In genomic region chr15:73923156-73923487, GRCh38 we compare ENCODE assay signal across 9 cellular contexts. TPM values are rescaled to one million over a fixed set of nuclear protein-coding genes. Genes with fewer than 3 reads are reported as not detected.
A peak's percentile ranks its signal among the peaks of the same experiment; 100 is the strongest.
DNase-seq lines count a peak whose midpoint lies in the region; ATAC-seq and TF ChIP-seq lines count a peak whose summit lies in the region.
"Had no signal": no experiment of that assay in that cellular context is flagged by ENCODE, and none has a peak within 500 bp of the region (broad histone marks: within the 10 kb centered on the region; RNA-seq: fewer than 3 reads in every experiment).

No MANE protein-coding gene starts in this region.

- H2AK5ac ChIP-seq in trophoblast cell (ENCODE audit: low read length): no peak overlapping the region

- H3K9ac ChIP-seq in trophoblast cell (ENCODE audit: low read length): no peak overlapping the region

- peaks cover 20 to 41% of the 10 kb centered on the region in 2 experiments for H3K4me1 ChIP-seq in trophoblast cell (ENCODE audit: control insufficient read depth in 1 of 2, insufficient read depth in 2 of 2, low read length in 2 of 2)

- H2BK5ac ChIP-seq in trophoblast cell (ENCODE audit: low read depth, low read length, poor library complexity): no peak overlapping the region

- POLR2A ChIA-PET in CD4-positive, alpha-beta T cell (lab: Charles Lee): no interaction called here
- POLR2A ChIA-PET in T-cell (lab: Charles Lee): no interaction called here

- no peak overlapping the region for H4K12ac ChIP-seq in trophoblast cell (ENCODE audit: low read depth, low read length)

- ATAC-seq in CD4-positive, alpha-beta T cell (ENCODE audit: poor library complexity): no peak
- ATAC-seq in T-cell (replicated peaks in 1 of 4): no peak
- ATAC-seq in HG02763 (IDR thresholded peaks at IDR 0.05; ENCODE audit: unreplicated experiment): no peak
- ATAC-seq: GM12878 had no signal

- intact Hi-C loops in CD4-positive, alpha-beta T cell (cut with DNase I, micrococcal nuclease): no loop called here

- no peak overlapping the region for H3K4me3 Mint-ChIP-seq in CD4-positive, alpha-beta T cell
- H3K4me3 Mint-ChIP-seq in T-cell: no peak overlapping the region

- no peak overlapping the region for H4K91ac ChIP-seq in trophoblast cell (ENCODE audit: low read depth, low read length)

- no peaks in the 10 kb centered on the region for H3K27me3 ChIP-seq in CD4-positive, alpha-beta T cell (ENCODE audit: control insufficient read depth, insufficient read depth, low read length)
- H3K27me3 ChIP-seq in trophoblast cell (ENCODE audit: insufficient read depth, low read length): peaks cover 6% of the 10 kb centered on the region

- H3K14ac ChIP-seq in trophoblast cell (ENCODE audit: low read length): no peak overlapping the region

- no peak overlapping the region for H3K23ac ChIP-seq in trophoblast cell (ENCODE audit: low read length)

- no peaks in the 10 kb centered on the region for H3K9me3 Mint-ChIP-seq in CD4-positive, alpha-beta T cell
- peaks cover 0 to 7% (median 2%) of the 10 kb centered on the region in 3 donors for H3K9me3 Mint-ChIP-seq in T-cell

- H3K27ac Mint-ChIP-seq in CD4-positive, alpha-beta T cell: peak overlapping the region; percentile 85
- peak overlapping the region; percentile 85 for H3K27ac Mint-ChIP-seq in T-cell

- H3K18ac ChIP-seq in trophoblast cell (ENCODE audit: low read length): no peak overlapping the region

- no peak for TF ChIP-seq CTCF in CD4-positive, alpha-beta T cell (IDR thresholded peaks at IDR 0.05)
- TF ChIP-seq CTCF in fibroblast of pulmonary artery (IDR thresholded peaks at IDR 0.05; ENCODE audit: low read length, missing control alignments): no peak

- no peak overlapping the region for H3K27ac ChIP-seq in CD4-positive, alpha-beta T cell (ENCODE audit: low read depth, low read length)
- no peak overlapping the region for H3K27ac ChIP-seq in trophoblast cell (ENCODE audit: low read depth, low read length)

- no peak overlapping the region for H3K4ac ChIP-seq in trophoblast cell (ENCODE audit: low read depth, low read length)

- H3K36me3 Mint-ChIP-seq in CD4-positive, alpha-beta T cell (ENCODE audit: low read depth): peaks cover 22% of the 10 kb centered on the region
- H3K36me3 Mint-ChIP-seq in T-cell: peaks cover 19% of the 10 kb centered on the region

- no peaks in the 10 kb centered on the region for H3K9me3 ChIP-seq in CD4-positive, alpha-beta T cell (ENCODE audit: control insufficient read depth, low read length)
- no peaks in the 10 kb centered on the region for H3K9me3 ChIP-seq in trophoblast cell (ENCODE audit: insufficient read depth, low read depth, low read length)

- H3K36me3 ChIP-seq in trophoblast cell (ENCODE audit: control insufficient read depth in 1 of 2, insufficient read depth in 2 of 2, low read length in 2 of 2): no peaks in the 10 kb centered on the region

- no CpG with 5 or more reads among the region's 7 CpGs for WGBS in trophoblast cell (ENCODE audit: extremely low coverage, insufficient coverage, insufficient read length)

- peaks cover 13% of the 10 kb centered on the region for H3K79me1 ChIP-seq in trophoblast cell (ENCODE audit: low read length)

- H2BK12ac ChIP-seq in trophoblast cell (ENCODE audit: low read length): no peak overlapping the region

- H2BK120ac ChIP-seq in trophoblast cell (ENCODE audit: insufficient read depth, low read length, poor library complexity): no peak overlapping the region

- H3K4me2 ChIP-seq in trophoblast cell (ENCODE audit: low read length): no peak overlapping the region

- H4K8ac ChIP-seq in trophoblast cell (ENCODE audit: low read depth, low read length): no peak overlapping the region

- no peak for DNase-seq in CD4-positive, alpha-beta T cell
- no peak for DNase-seq in T-cell
- no peak for DNase-seq in fibroblast of pulmonary artery (ENCODE audit: low read depth)
- no peak for DNase-seq in trophoblast cell
- no peak for DNase-seq in stimulated activated CD4-positive, alpha-beta T cell treated with anti-CD3 and anti-CD28 coated beads, Interleukin-1b, Interleukin-23, amount 100 ng/mL, for 48 hours
- DNase-seq in activated effector memory CD4-positive, alpha-beta T cell treated with anti-CD3 and anti-CD28 coated beads, Interleukin-2, amount 50 U/mL, for 16 hours: no peak
- DNase-seq in NCI-H187 (lab: John Stamatoyannopoulos, UW): no peak

- H3K79me2 ChIP-seq in trophoblast cell (ENCODE audit: control insufficient read depth, insufficient read depth, low read length, poor library complexity): peaks cover 8% of the 10 kb centered on the region

- peak overlapping the region; percentile 53 for H2AFZ ChIP-seq in trophoblast cell (ENCODE audit: insufficient read depth, low read length, poor library complexity)

- CTCF ChIA-PET in CD4-positive, alpha-beta T cell (lab: Charles Lee): no interaction called here
- CTCF ChIA-PET in T-cell (lab: Charles Lee): interaction anchor here in 1 of 2 donors (1.3 kb wide), 1 partner anchor 49 kb away, joined by 3 read pairs; no protein-coding TSS in a partner anchor

- H3K4me1 Mint-ChIP-seq in CD4-positive, alpha-beta T cell (ENCODE audit: low read depth): peaks cover 51% of the 10 kb centered on the region
- H3K4me1 Mint-ChIP-seq in T-cell: peaks cover 41 to 62% (median 50%) of the 10 kb centered on the region in 3 donors

- peak overlapping the region; percentile 11 for H3K4me3 ChIP-seq in fibroblast of pulmonary artery (replicated peaks; ENCODE audit: low read depth, low read length)
- no peak overlapping the region for H3K4me3 ChIP-seq in trophoblast cell (ENCODE audit: low read depth, low read length)
- H3K4me3 ChIP-seq: GM12878 had no signal

- H3K27me3 Mint-ChIP-seq in CD4-positive, alpha-beta T cell: no peaks in the 10 kb centered on the region
- H3K27me3 Mint-ChIP-seq in T-cell: no peaks in the 10 kb centered on the region

RNA-seq across cellular contexts. Expression of gene LOXL1, which starts 3.1 kb away (rescaled TPM):
- total RNA-seq in CD4-positive, alpha-beta T cell: 1 to 10 TPM; 3.0 to 3.5 TPM
- total RNA-seq in T-cell: 1 to 10 TPM; 1.4 to 4.8 (median 1.6) TPM
- polyA plus RNA-seq in trophoblast cell (2013): 64.9 and 67.5 TPM in 2 replicates

RNA-seq across cellular contexts. Expression of gene TBC1D21, which starts 49.8 kb away (rescaled TPM):
- not detected for total RNA-seq in CD4-positive, alpha-beta T cell
- total RNA-seq in T-cell: not detected
- polyA plus RNA-seq in trophoblast cell (2013): not detected in 2 replicates
- total RNA-seq: GM12878 had no signal
- polyA plus RNA-seq: GM12878 had no signal
